ENCODE assay signal across 8 cellular contexts in the genomic region with DNA sequence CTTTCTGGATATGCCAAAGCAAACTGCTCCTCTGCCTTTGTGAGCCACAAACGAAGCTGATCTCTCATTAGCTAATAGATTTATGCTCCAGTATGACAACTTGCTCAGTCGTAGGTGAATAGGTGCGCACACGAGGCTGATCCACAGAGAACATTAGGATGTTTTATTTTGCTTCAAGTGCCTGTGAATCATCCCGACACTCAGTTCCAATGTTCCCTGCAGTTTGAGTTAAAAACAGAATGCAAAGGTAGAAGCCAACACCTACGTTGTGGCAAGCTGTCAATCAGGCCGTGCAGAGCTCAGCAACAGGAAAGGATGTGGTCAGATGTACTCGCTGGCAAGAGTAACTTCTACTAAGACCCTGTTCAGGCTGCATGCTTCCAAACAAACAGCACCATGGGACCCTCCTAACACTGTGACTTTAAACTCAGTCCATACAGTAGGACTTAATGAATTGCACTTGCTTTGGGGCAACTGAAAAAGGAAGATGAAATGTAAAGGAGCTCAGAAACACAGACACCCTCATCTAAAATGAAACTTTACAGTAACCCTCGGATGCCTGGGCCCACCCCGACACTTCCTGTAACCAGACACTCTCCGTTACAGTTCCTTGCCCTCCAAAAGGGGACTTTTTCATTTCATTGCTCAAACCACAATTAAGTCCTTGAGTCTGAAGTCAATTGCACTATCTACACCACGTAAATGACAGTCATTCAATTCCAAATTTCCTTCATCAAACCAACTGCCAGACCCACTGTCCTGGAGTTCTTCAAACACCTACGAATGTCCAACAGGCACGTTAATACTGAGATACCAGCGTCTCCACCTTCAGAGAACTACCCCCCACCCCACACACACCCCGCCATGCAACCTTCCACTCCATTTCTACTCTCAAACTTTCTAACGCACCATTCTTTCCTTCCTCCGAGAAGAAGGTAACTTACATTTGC. TPM values are rescaled to one million over a fixed set of nuclear protein-coding genes. Genes with fewer than 3 reads are reported as not detected.
A peak's percentile ranks its signal among the peaks of the same experiment; 100 is the strongest.
DNase-seq lines count a peak whose midpoint lies in the region; ATAC-seq and TF ChIP-seq lines count a peak whose summit lies in the region.

No MANE protein-coding gene starts in this region.

- no peak overlapping the region for H2BK12ac ChIP-seq in trophoblast cell (ENCODE audit: low read length)

- 100% methylated on average over 2 of the region's 18 CpGs for WGBS in trophoblast cell (ENCODE audit: extremely low coverage, insufficient coverage, insufficient read length)

- no peaks in the 10 kb centered on the region for H3K36me3 ChIP-seq in trophoblast cell (ENCODE audit: control insufficient read depth in 1 of 2, insufficient read depth in 2 of 2, low read length in 2 of 2)

- CTCF ChIA-PET in WTC11 (lab: Charles Lee) = interaction anchor here (1.2 to 7.0 kb wide), 5 partner anchors 11 to 130 kb away, joined by 3 to 97 read pairs (median 16); no protein-coding TSS in a partner anchor

- peaks cover 5% of the 10 kb centered on the region for H3K36me3 Mint-ChIP-seq in WTC11
- H3K36me3 Mint-ChIP-seq in endothelial cell (ENCODE audit: low read depth, unreplicated experiment) = peaks cover 9% of the 10 kb centered on the region

- no peak overlapping the region for H4K91ac ChIP-seq in trophoblast cell (ENCODE audit: low read depth, low read length)

- DNase-seq in GM13976 (ENCODE audit: low spot score) (peak; percentile 82), KG1 (lab: John Stamatoyannopoulos, UW) (peak; percentile 69), WTC11 (ENCODE audit: low spot score) (no peak), endothelial cell (ENCODE audit: low spot score) (no peak), trophoblast cell (no peak), NCI-H446 treated with DMSO at 0.1 percent for 48 hours (lab: John Stamatoyannopoulos, UW) (no peak), AG08396 (ENCODE audit: low spot score) (no peak)

- H3K27ac ChIP-seq in trophoblast cell (ENCODE audit: low read depth, low read length) = no peak overlapping the region

- in situ Hi-C loops in GM13976 (cut with MboI; ENCODE audit: low sequenced_read_pairs, unreplicated experiment) = loop anchor here (25.0 kb wide), 1 partner anchor 229 kb away; no protein-coding TSS in a partner anchor

- H4K12ac ChIP-seq in trophoblast cell (ENCODE audit: low read depth, low read length) = no peak overlapping the region

- POLR2A ChIA-PET in WTC11 (lab: Charles Lee) = no interaction called here

- TF ChIP-seq CTCF in GM13976 (IDR thresholded peaks at IDR 0.05; ENCODE audit: borderline replicate concordance, control extremely low read depth, extremely low read depth, insufficient read depth, missing control alignments) (no peak), WTC11 (IDR thresholded peaks at IDR 0.05) (no peak), endothelial cell (IDR thresholded peaks at IDR 0.05; ENCODE audit: unreplicated experiment) (no peak)

- no peak overlapping the region for H2AK5ac ChIP-seq in trophoblast cell (ENCODE audit: low read length)

- H3K23ac ChIP-seq in trophoblast cell (ENCODE audit: low read length) = no peak overlapping the region

- H3K27ac Mint-ChIP-seq in WTC11 (peak overlapping the region; percentile 66), endothelial cell (ENCODE audit: unreplicated experiment) (peak overlapping the region; percentile 65)

- H3K9me3 Mint-ChIP-seq in WTC11 (no peaks in the 10 kb centered on the region), endothelial cell (ENCODE audit: unreplicated experiment) (no peaks in the 10 kb centered on the region)

- no peak overlapping the region for H3K18ac ChIP-seq in trophoblast cell (ENCODE audit: low read length)

- peaks cover 49% of the 10 kb centered on the region for H3K4me1 Mint-ChIP-seq in WTC11
- peaks cover 31% of the 10 kb centered on the region for H3K4me1 Mint-ChIP-seq in endothelial cell (ENCODE audit: unreplicated experiment)

- H3K9me3 ChIP-seq in trophoblast cell (ENCODE audit: insufficient read depth, low read depth, low read length) = no peaks in the 10 kb centered on the region

- no peak overlapping the region for H2BK120ac ChIP-seq in trophoblast cell (ENCODE audit: insufficient read depth, low read length, poor library complexity)

- H3K4ac ChIP-seq in trophoblast cell (ENCODE audit: low read depth, low read length) = no peak overlapping the region

- H2BK5ac ChIP-seq in trophoblast cell (ENCODE audit: low read depth, low read length, poor library complexity) = no peak overlapping the region

- no peak overlapping the region for H3K9ac ChIP-seq in trophoblast cell (ENCODE audit: low read length)

- no peak overlapping the region for H4K8ac ChIP-seq in trophoblast cell (ENCODE audit: low read depth, low read length)

- peak; percentile 58 for ATAC-seq in GM21723 (IDR thresholded peaks at IDR 0.05; ENCODE audit: unreplicated experiment)
- ATAC-seq in WTC11 = no peak

- H2AFZ ChIP-seq in trophoblast cell (ENCODE audit: insufficient read depth, low read length, poor library complexity) = no peak overlapping the region

- peaks cover 3% of the 10 kb centered on the region for H3K79me1 ChIP-seq in trophoblast cell (ENCODE audit: low read length)

- H3K27me3 Mint-ChIP-seq in WTC11 (ENCODE audit: low read depth) = no peaks in the 10 kb centered on the region; the same call in 1 of the 2 replicates
- peaks cover 11% of the 10 kb centered on the region for H3K27me3 Mint-ChIP-seq in endothelial cell (ENCODE audit: unreplicated experiment)

- H3K4me1 ChIP-seq in trophoblast cell (ENCODE audit: control insufficient read depth in 1 of 2, insufficient read depth in 2 of 2, low read length in 2 of 2) = peaks cover 26 to 39% of the 10 kb centered on the region in 2 experiments

- no peaks in the 10 kb centered on the region for H3K79me2 ChIP-seq in trophoblast cell (ENCODE audit: control insufficient read depth, insufficient read depth, low read length, poor library complexity)

- H3K4me3 Mint-ChIP-seq in WTC11 = peak overlapping the region; percentile 78
- H3K4me3 Mint-ChIP-seq in endothelial cell (ENCODE audit: unreplicated experiment) = peak overlapping the region; percentile 94

- H3K4me2 ChIP-seq in trophoblast cell (ENCODE audit: low read length) = peak overlapping the region; percentile 99

- H3K27me3 ChIP-seq in trophoblast cell (ENCODE audit: insufficient read depth, low read length) = no peaks in the 10 kb centered on the region

- H3K4me3 ChIP-seq in trophoblast cell (ENCODE audit: low read depth, low read length) = no peak overlapping the region

- no peak overlapping the region for H3K14ac ChIP-seq in trophoblast cell (ENCODE audit: low read length)

TF ChIP-seq in WTC11, 78 proteins besides CTCF, POLR2A, EP300 and RAD21:
- TF ChIP-seq SMAD3 (CRISPR knock-in tag; IDR thresholded peaks at IDR 0.05; ENCODE audit: borderline replicate concordance) (no peak), GABPB1 (CRISPR knock-in tag; IDR thresholded peaks at IDR 0.05) (peak; percentile 13; the same call in 1 of the 2 replicates), JUN (CRISPR knock-in tag; IDR thresholded peaks at IDR 0.05) (no peak), ELF4 (CRISPR knock-in tag; IDR thresholded peaks at IDR 0.05; ENCODE audit: low read depth) (no peak), EMX1 (CRISPR knock-in tag; IDR thresholded peaks at IDR 0.05) (no peak), MYBL2 (CRISPR knock-in tag; IDR thresholded peaks at IDR 0.05) (no peak)
- TF ChIP-seq, protein P1, sequence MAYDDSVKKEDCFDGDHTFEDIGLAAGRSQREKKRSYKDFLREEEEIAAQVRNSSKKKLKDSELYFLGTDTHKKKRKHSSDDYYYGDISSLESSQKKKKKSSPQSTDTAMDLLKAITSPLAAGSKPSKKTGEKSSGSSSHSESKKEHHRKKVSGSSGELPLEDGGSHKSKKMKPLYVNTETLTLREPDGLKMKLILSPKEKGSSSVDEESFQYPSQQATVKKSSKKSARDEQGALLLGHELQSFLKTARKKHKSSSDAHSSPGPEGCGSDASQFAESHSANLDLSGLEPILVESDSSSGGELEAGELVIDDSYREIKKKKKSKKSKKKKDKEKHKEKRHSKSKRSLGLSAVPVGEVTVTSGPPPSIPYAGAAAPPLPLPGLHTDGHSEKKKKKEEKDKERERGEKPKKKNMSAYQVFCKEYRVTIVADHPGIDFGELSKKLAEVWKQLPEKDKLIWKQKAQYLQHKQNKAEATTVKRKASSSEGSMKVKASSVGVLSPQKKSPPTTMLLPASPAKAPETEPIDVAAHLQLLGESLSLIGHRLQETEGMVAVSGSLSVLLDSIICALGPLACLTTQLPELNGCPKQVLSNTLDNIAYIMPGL (CRISPR knock-in tag; IDR thresholded peaks at IDR 0.05) = no peak
- TF ChIP-seq, protein P2, sequence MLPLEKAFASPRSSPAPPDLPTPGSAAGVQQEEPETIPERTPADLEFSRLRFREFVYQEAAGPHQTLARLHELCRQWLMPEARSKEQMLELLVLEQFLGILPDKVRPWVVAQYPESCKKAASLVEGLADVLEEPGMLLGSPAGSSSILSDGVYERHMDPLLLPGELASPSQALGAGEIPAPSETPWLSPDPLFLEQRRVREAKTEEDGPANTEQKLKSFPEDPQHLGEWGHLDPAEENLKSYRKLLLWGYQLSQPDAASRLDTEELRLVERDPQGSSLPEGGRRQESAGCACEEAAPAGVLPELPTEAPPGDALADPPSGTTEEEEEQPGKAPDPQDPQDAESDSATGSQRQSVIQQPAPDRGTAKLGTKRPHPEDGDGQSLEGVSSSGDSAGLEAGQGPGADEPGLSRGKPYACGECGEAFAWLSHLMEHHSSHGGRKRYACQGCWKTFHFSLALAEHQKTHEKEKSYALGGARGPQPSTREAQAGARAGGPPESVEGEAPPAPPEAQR (CRISPR knock-in tag; IDR thresholded peaks at IDR 0.05) = no peak
- TF ChIP-seq, protein P3, sequence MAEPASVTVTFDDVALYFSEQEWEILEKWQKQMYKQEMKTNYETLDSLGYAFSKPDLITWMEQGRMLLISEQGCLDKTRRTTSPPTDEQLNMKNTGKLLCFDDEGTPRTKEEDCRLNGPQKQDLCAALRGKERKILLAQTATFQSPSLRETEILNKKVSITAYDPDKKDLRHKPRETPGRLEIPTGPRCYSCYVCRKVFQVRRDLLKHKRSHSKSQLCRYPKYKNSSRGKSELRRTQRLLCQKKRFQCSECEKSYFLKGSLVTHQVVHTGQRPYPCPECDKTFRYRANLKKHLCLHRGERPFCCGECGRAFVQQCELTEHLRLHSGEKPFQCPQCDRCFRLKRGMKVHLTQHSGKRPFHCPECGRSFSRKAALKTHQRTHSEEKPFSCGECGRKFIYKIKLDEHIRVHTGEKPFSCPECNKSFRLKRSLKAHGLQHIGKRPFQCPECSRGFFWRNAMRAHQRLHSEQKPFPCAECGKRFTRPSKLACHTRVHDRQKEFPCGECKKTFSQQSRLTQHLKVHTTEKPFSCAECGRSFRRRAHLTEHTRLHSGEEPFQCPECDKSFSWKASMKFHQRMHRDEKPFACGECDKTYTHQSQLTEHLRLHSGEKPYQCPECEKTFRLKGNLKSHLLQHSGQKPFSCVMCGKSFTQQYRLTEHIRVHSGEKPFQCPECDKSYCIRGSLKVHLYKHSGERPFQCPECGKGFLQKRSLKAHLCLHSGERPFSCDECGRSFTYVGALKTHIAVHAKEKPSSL (CRISPR knock-in tag; conservative IDR thresholded peaks at IDR 0.05) = no peak

RNA-seq across cellular contexts. Expression of a gene that starts 1.6 kb away (rescaled TPM):
- total RNA-seq in WTC11 (2021) (46.4 to 64.8 TPM (median 46.6 TPM) in 3 replicates), endothelial cell (ENCODE audit: unreplicated experiment) (48.2 TPM)
- polyA plus RNA-seq in trophoblast cell (2013) = 3.1 and 3.4 TPM in 2 replicates

Comparison
In these comparisons a context has a peak if more than half of its experiments do, and no peak if none do; other contexts are left out.
1. DNase-seq: peak in GM13976 (single experiment) and KG1 (single experiment); none in WTC11 (single experiment), endothelial cell (single experiment), trophoblast cell (0 of 2), NCI-H446 treated with DMSO at 0.1 percent for 48 hours (single experiment) and AG08396 (single experiment).